ENCODE assay signal across 24 cellular contexts in the genomic region with DNA sequence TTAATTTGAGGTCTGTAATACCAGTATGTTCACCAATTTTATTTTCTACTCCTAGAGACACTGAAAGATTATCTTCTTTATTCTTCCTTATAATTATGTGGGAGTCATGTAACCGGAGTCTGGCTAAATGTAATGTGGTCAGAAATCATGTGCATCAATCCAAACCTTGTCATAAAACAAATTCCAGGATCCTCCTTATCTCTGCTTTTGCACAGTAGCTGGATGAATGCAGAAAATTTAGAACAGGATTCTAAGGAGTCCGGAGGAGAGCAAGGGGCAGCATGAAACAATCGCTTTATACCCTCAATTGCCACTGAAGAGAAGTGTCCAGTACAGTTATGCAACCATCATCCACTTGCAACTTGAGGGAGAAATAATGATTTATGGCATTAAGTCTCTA.
"Had no signal": no experiment of that assay in that cellular context is flagged by ENCODE, and none has a peak within 500 bp of the region (broad histone marks: within the 10 kb centered on the region; RNA-seq: fewer than 3 reads in every experiment).

No MANE protein-coding gene starts in this region.

- DNase-seq: natural killer cell; occipital lobe; ovary; posterior cingulate gyrus; psoas muscle; right cardiac atrium; right lobe of liver; sigmoid colon; small intestine; stimulated activated CD4-positive, alpha-beta T cell treated with anti-CD3 and anti-CD28 coated beads, Interleukin-15, amount 100 ng/mL, for 24 hours; stimulated activated CD4-positive, alpha-beta T cell treated with anti-CD3 and anti-CD28 coated beads, Interleukin-2, amount 100 ng/mL, for 24 hours; stimulated activated CD4-positive, alpha-beta T cell treated with anti-CD3 and anti-CD28 coated beads, Interleukin-2, amount 100 ng/mL, for 48 hours; stimulated activated CD4-positive, alpha-beta T cell treated with anti-CD3 and anti-CD28 coated beads, Interleukin-4, amount 100 ng/mL, for 24 hours; stimulated activated naive B cell treated with anti-CD40 and anti-IgM and Interleukin-4, amounts not matched to agents 10 μg/mL and 1 μg/mL and 100 μg/mL, for 72 hours; stimulated activated naive CD4-positive, alpha-beta T cell treated with Interleukin-2 at 50 U/mL for 16 hours; stomach; thyroid gland; trophoblast cell; upper lobe of left lung had no signal

- H3K4me3 ChIP-seq: neural progenitor cell, ovary, psoas muscle, right lobe of liver, sigmoid colon, stomach, thoracic aorta, thyroid gland, tibial nerve, upper lobe of left lung, vagina had no signal

- H3K36me3 ChIP-seq: neural progenitor cell, ovary, right lobe of liver, sigmoid colon, stomach, thoracic aorta, thyroid gland, tibial nerve, upper lobe of left lung, vagina had no signal

- H3K27me3 ChIP-seq: neural progenitor cell, ovary, right lobe of liver, sigmoid colon, stomach, thyroid gland, tibial nerve, upper lobe of left lung, vagina had no signal

- H3K4me1 ChIP-seq: neural progenitor cell, parathyroid adenoma, psoas muscle, right lobe of liver, sigmoid colon, stomach, thyroid gland, tibial nerve, upper lobe of left lung, vagina had no signal

- H3K9me3 ChIP-seq: ovary, psoas muscle, right lobe of liver, sigmoid colon, stomach, thoracic aorta, thyroid gland, tibial nerve, upper lobe of left lung, vagina had no signal

- H3K27ac ChIP-seq: neural progenitor cell, ovary, parathyroid adenoma, psoas muscle, right lobe of liver, sigmoid colon, stomach, thoracic aorta, thyroid gland, tibial nerve, upper lobe of left lung, vagina had no signal
